Comparison of ENCODE assay signal across 8 cellular contexts in genomic region chr17:47830991-47831933, GRCh38. TPM values are rescaled to one million over a fixed set of nuclear protein-coding genes. Genes with fewer than 3 reads are reported as not detected.
DNase-seq lines count a peak whose midpoint lies in the region; ATAC-seq and TF ChIP-seq lines count a peak whose summit lies in the region.

Gene LRRC46 (plus strand): TSS chr17:47831670. CDS start chr17:47831990, 320 bp downstream.
Gene MRPL10 (minus strand): TSS chr17:47831541. CDS start chr17:47831511, 30 bp downstream.

- peaks cover 0 to 22% of the 10 kb centered on the region in 2 donors for H3K36me3 ChIP-seq in vagina

- peaks cover 15% of the 10 kb centered on the region for H3K36me3 Mint-ChIP-seq in T-helper 1 cell treated with Interleukin-12 subunit alpha and Interleukin-12 subunit beta and Interleukin-4 antibody, amounts not matched to agents 30 μg/mL and 1 μg/mL, for 36 hours (ENCODE audit: low read depth)

- peak; percentile 88 for DNase-seq in NCI-H1694 (lab: John Stamatoyannopoulos, UW)
- peak; percentile 95 to 98 (median 97) for DNase-seq in right cardiac atrium
- peak; percentile 73 for DNase-seq in pulmonary artery endothelial cell (ENCODE audit: low read depth, low spot score)
- DNase-seq in vagina (ENCODE audit: extremely low spot score in 2 of 2): peak in 1 of 2 donors; percentile 94

- H3K9me3 Mint-ChIP-seq in T-helper 1 cell treated with Interleukin-12 subunit alpha and Interleukin-12 subunit beta and Interleukin-4 antibody, amounts not matched to agents 30 μg/mL and 1 μg/mL, for 36 hours: no peaks in the 10 kb centered on the region

- H3K27ac ChIP-seq in angular gyrus (ENCODE audit: low read depth, low read length) (peak within 1 kb of the TSS; percentile 81), right cardiac atrium (ENCODE audit: low read length) (peak within 1 kb of the TSS; percentile 4), vagina (peak within 1 kb of the TSS; percentile 70)

- H3K4me1 ChIP-seq in right cardiac atrium (ENCODE audit: control insufficient read depth, insufficient read depth, low read length) (peaks cover 7% of the 10 kb centered on the region), vagina (peaks cover 31% of the 10 kb centered on the region)

- no peaks in the 10 kb centered on the region for H3K27me3 ChIP-seq in right cardiac atrium (ENCODE audit: control insufficient read depth, insufficient read depth)
- no peaks in the 10 kb centered on the region for H3K27me3 ChIP-seq in vagina

- ATAC-seq in HG02884 (IDR thresholded peaks at IDR 0.05; ENCODE audit: unreplicated experiment) (peak; percentile 79), right cardiac atrium (peak; percentile 95 to 96)

- TF ChIP-seq POLR2A in GM15510 (IDR thresholded peaks at IDR 0.05; ENCODE audit: borderline replicate concordance, extremely low read depth, insufficient read length) (peak; percentile 97), vagina (IDR thresholded peaks at IDR 0.05) (peak in 1 of 2 donors; percentile 68)

- TF ChIP-seq CTCF in vagina (IDR thresholded peaks at IDR 0.05): no peak

- H3K4me3 Mint-ChIP-seq in T-helper 1 cell treated with Interleukin-12 subunit alpha and Interleukin-12 subunit beta and Interleukin-4 antibody, amounts not matched to agents 30 μg/mL and 1 μg/mL, for 36 hours: peak within 1 kb of the TSS; percentile 97

- WGBS in right cardiac atrium: under 1% methylated on average over 42 of the region's 42 CpGs

- peaks cover 32% of the 10 kb centered on the region for H3K4me1 Mint-ChIP-seq in T-helper 1 cell treated with Interleukin-12 subunit alpha and Interleukin-12 subunit beta and Interleukin-4 antibody, amounts not matched to agents 30 μg/mL and 1 μg/mL, for 36 hours (ENCODE audit: low read depth)

- no peaks in the 10 kb centered on the region for H3K9me3 ChIP-seq in right cardiac atrium (ENCODE audit: control insufficient read depth, low read length)
- H3K9me3 ChIP-seq in vagina: no peaks in the 10 kb centered on the region

- H3K27me3 Mint-ChIP-seq in T-helper 1 cell treated with Interleukin-12 subunit alpha and Interleukin-12 subunit beta and Interleukin-4 antibody, amounts not matched to agents 30 μg/mL and 1 μg/mL, for 36 hours (ENCODE audit: low read depth): no peaks in the 10 kb centered on the region

- H3K27ac Mint-ChIP-seq in T-helper 1 cell treated with Interleukin-12 subunit alpha and Interleukin-12 subunit beta and Interleukin-4 antibody, amounts not matched to agents 30 μg/mL and 1 μg/mL, for 36 hours: peak within 1 kb of the TSS; percentile 95

- intact Hi-C loops in right cardiac atrium (cut with DNase I): no loop called here
- intact Hi-C loops in vagina (cut with DNase I): no loop called here

- H3K4me3 ChIP-seq in right cardiac atrium (ENCODE audit: low read length) (peak within 1 kb of the TSS; percentile 47), vagina (peak within 1 kb of the TSS; percentile 81 to 86)

RNA-seq across cellular contexts. Expression of gene LRRC46, which starts in this region (rescaled TPM):
- total RNA-seq in right cardiac atrium: under 1 TPM in 3 of 4 donors, not detected in 1; 0.38 to 0.48 (median 0.43) TPM
- polyA plus RNA-seq in right cardiac atrium: 0.29 TPM
- total RNA-seq in pulmonary artery endothelial cell: not detected in 2 replicates
- not detected for total RNA-seq in vagina

RNA-seq across cellular contexts. Expression of gene MRPL10, which starts in this region (rescaled TPM):
- total RNA-seq in right cardiac atrium (10 to 100 TPM; 37.7 to 52.3 (median 46.6) TPM), pulmonary artery endothelial cell (23.9 and 29.6 TPM in 2 replicates), vagina (21.4 TPM)
- 48.0 TPM for polyA plus RNA-seq in right cardiac atrium

Comparison
In these comparisons a context has a peak if more than half of its experiments do, and no peak if none do; other contexts are left out.
1. H3K27ac ChIP-seq: peak in every context shown above with its lines; median percentile 81 in angular gyrus; 70 in vagina; 4 in right cardiac atrium.